1 cellular context compared by ENCODE assay signal in genomic region chr1:234619794-234620247, GRCh38.
TF ChIP-seq lines count a peak whose summit lies in the region.

No MANE protein-coding gene starts in this region.

TF ChIP-seq in HepG2, 621 proteins besides CTCF, POLR2A, EP300 and RAD21 (continued from another document and continues in another):
- TF ChIP-seq MTERF4 (CRISPR knock-in tag; IDR thresholded peaks at IDR 0.05) (no peak), SNAPC4 (CRISPR knock-in tag; IDR thresholded peaks at IDR 0.05) (no peak), CC2D1A (CRISPR knock-in tag; IDR thresholded peaks at IDR 0.05) (no peak), ZNF879 (CRISPR knock-in tag; IDR thresholded peaks at IDR 0.05) (no peak), ZSCAN29 (CRISPR knock-in tag; conservative IDR thresholded peaks at IDR 0.05) (0 out of 2 replicates have a peak, but pooled peaks have one; percentile 21), DBP (CRISPR knock-in tag; IDR thresholded peaks at IDR 0.05; ENCODE audit: not compliant biosample characterization) (no peak), SSRP1 (CRISPR knock-in tag; IDR thresholded peaks at IDR 0.05) (no peak), HOXD1 (CRISPR knock-in tag; IDR thresholded peaks at IDR 0.05) (0 out of 2 replicates have a peak, but pooled peaks have one; percentile 42), GMEB1 (CRISPR knock-in tag; IDR thresholded peaks at IDR 0.05; ENCODE audit: borderline replicate concordance) (0 out of 2 replicates have a peak, but pooled peaks have one; percentile 6), RAD51 (IDR thresholded peaks at IDR 0.05; ENCODE audit: borderline replicate concordance) (no peak), TERF1 (CRISPR knock-in tag; IDR thresholded peaks at IDR 0.05) (no peak), ZSCAN30 (CRISPR knock-in tag; IDR thresholded peaks at IDR 0.05) (no peak), KAT2B (IDR thresholded peaks at IDR 0.05; ENCODE audit: borderline replicate concordance, low read depth, low read length) (no peak), PTBP1 (IDR thresholded peaks at IDR 0.05; ENCODE audit: low read depth, low read length, poor library complexity, severe bottlenecking) (no peak), NBN (conservative IDR thresholded peaks at IDR 0.05) (no peak), ZNF138 (CRISPR knock-in tag; IDR thresholded peaks at IDR 0.05; ENCODE audit: low read depth) (no peak), ZNF556 (CRISPR knock-in tag; IDR thresholded peaks at IDR 0.05; ENCODE audit: borderline replicate concordance) (no peak), CREM (IDR thresholded peaks at IDR 0.05) (peak; percentile 84), CREM (CRISPR knock-in tag; IDR thresholded peaks at IDR 0.05) (no peak), ZSCAN22 (CRISPR knock-in tag; IDR thresholded peaks at IDR 0.05) (no peak), KLF11 (CRISPR knock-in tag; IDR thresholded peaks at IDR 0.05) (peak; percentile 60; the same call in 1 of the 2 replicates), DR1 (CRISPR knock-in tag; IDR thresholded peaks at IDR 0.05) (peak; percentile 88), MTA1 (CRISPR knock-in tag; IDR thresholded peaks at IDR 0.05; ENCODE audit: borderline replicate concordance) (no peak), ATF7-NPFF (CRISPR knock-in tag; IDR thresholded peaks at IDR 0.05; ENCODE audit: low read depth) (no peak), ZNF607 (CRISPR knock-in tag; IDR thresholded peaks at IDR 0.05; ENCODE audit: borderline replicate concordance) (no peak), ZNF282 (IDR thresholded peaks at IDR 0.05; ENCODE audit: partially characterized antibody) (no peak), MAFK (conservative IDR thresholded peaks at IDR 0.05 in 1 of 2, IDR thresholded peaks at IDR 0.05 in 1 of 2; ENCODE audit: low read length in 2 of 2) (no peak), RBM39 (IDR thresholded peaks at IDR 0.05; ENCODE audit: low read depth, low read length, poor library complexity, severe bottlenecking) (no peak), TCF12 (IDR thresholded peaks at IDR 0.05) (no peak), TCF12 (CRISPR knock-in tag; IDR thresholded peaks at IDR 0.05) (no peak), KMT2B (CRISPR knock-in tag; IDR thresholded peaks at IDR 0.05) (no peak), ZNF225 (CRISPR knock-in tag; IDR thresholded peaks at IDR 0.05) (no peak), MBD4 (IDR thresholded peaks at IDR 0.05; ENCODE audit: borderline replicate concordance, low read length) (no peak), ZNF136 (CRISPR knock-in tag; IDR thresholded peaks at IDR 0.05; ENCODE audit: low read depth) (peak; percentile 70; the same call in 1 of the 2 replicates), ATF7 (IDR thresholded peaks at IDR 0.05) (no peak), ATF7 (CRISPR knock-in tag; IDR thresholded peaks at IDR 0.05) (no peak), SP5 (CRISPR knock-in tag; IDR thresholded peaks at IDR 0.05; ENCODE audit: borderline replicate concordance, low read depth) (peak; percentile 38; the same call in 1 of the 2 replicates), ZNF263 (CRISPR knock-in tag; IDR thresholded peaks at IDR 0.05) (no peak)
- TF ChIP-seq, protein P1, sequence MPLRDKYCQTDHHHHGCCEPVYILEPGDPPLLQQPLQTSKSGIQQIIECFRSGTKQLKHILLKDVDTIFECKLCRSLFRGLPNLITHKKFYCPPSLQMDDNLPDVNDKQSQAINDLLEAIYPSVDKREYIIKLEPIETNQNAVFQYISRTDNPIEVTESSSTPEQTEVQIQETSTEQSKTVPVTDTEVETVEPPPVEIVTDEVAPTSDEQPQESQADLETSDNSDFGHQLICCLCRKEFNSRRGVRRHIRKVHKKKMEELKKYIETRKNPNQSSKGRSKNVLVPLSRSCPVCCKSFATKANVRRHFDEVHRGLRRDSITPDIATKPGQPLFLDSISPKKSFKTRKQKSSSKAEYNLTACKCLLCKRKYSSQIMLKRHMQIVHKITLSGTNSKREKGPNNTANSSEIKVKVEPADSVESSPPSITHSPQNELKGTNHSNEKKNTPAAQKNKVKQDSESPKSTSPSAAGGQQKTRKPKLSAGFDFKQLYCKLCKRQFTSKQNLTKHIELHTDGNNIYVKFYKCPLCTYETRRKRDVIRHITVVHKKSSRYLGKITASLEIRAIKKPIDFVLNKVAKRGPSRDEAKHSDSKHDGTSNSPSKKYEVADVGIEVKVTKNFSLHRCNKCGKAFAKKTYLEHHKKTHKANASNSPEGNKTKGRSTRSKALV (CRISPR knock-in tag; IDR thresholded peaks at IDR 0.05), result no peak
- TF ChIP-seq, protein P2, sequence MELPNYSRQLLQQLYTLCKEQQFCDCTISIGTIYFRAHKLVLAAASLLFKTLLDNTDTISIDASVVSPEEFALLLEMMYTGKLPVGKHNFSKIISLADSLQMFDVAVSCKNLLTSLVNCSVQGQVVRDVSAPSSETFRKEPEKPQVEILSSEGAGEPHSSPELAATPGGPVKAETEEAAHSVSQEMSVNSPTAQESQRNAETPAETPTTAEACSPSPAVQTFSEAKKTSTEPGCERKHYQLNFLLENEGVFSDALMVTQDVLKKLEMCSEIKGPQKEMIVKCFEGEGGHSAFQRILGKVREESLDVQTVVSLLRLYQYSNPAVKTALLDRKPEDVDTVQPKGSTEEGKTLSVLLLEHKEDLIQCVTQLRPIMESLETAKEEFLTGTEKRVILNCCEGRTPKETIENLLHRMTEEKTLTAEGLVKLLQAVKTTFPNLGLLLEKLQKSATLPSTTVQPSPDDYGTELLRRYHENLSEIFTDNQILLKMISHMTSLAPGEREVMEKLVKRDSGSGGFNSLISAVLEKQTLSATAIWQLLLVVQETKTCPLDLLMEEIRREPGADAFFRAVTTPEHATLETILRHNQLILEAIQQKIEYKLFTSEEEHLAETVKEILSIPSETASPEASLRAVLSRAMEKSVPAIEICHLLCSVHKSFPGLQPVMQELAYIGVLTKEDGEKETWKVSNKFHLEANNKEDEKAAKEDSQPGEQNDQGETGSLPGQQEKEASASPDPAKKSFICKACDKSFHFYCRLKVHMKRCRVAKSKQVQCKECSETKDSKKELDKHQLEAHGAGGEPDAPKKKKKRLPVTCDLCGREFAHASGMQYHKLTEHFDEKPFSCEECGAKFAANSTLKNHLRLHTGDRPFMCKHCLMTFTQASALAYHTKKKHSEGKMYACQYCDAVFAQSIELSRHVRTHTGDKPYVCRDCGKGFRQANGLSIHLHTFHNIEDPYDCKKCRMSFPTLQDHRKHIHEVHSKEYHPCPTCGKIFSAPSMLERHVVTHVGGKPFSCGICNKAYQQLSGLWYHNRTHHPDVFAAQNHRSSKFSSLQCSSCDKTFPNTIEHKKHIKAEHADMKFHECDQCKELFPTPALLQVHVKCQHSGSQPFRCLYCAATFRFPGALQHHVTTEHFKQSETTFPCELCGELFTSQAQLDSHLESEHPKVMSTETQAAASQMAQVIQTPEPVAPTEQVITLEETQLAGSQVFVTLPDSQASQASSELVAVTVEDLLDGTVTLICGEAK (IDR thresholded peaks at IDR 0.05), result no peak
- TF ChIP-seq, protein P2 (CRISPR knock-in tag; IDR thresholded peaks at IDR 0.05), result no peak
- TF ChIP-seq, protein P3, sequence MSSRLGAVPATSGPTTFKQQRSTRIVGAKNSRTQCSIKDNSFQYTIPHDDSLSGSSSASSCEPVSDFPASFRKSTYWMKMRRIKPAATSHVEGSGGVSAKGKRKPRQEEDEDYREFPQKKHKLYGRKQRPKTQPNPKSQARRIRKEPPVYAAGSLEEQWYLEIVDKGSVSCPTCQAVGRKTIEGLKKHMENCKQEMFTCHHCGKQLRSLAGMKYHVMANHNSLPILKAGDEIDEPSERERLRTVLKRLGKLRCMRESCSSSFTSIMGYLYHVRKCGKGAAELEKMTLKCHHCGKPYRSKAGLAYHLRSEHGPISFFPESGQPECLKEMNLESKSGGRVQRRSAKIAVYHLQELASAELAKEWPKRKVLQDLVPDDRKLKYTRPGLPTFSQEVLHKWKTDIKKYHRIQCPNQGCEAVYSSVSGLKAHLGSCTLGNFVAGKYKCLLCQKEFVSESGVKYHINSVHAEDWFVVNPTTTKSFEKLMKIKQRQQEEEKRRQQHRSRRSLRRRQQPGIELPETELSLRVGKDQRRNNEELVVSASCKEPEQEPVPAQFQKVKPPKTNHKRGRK (CRISPR knock-in tag; IDR thresholded peaks at IDR 0.05), result no peak
